ENCODE assay signal across 18 cellular contexts in genomic region chr2:118923371-118923770, GRCh38. TPM values are rescaled to one million over a fixed set of nuclear protein-coding genes. Genes with fewer than 3 reads are reported as not detected.
A peak's percentile ranks its signal among the peaks of the same experiment; 100 is the strongest.
DNase-seq lines count a peak whose midpoint lies in the region; ATAC-seq, FAIRE-seq and TF ChIP-seq lines count a peak whose summit lies in the region.
"Had no signal": no experiment of that assay in that cellular context is flagged by ENCODE, and none has a peak within 500 bp of the region (broad histone marks: within the 10 kb centered on the region; RNA-seq: fewer than 3 reads in every experiment).

No MANE protein-coding gene starts in this region.

- no peak overlapping the region for H3K9ac ChIP-seq in astrocyte (ENCODE audit: low read length)

- no peaks in the 10 kb centered on the region for H3K4me1 ChIP-seq in astrocyte (ENCODE audit: insufficient read depth, low read length)
- H3K4me1 ChIP-seq: HAP-1 had no signal

- H3K27me3 ChIP-seq in astrocyte (ENCODE audit: insufficient read depth, low read length): no peaks in the 10 kb centered on the region

- no peaks in the 10 kb centered on the region for H3K36me3 ChIP-seq in astrocyte (ENCODE audit: insufficient read depth, low read length)
- H3K36me3 ChIP-seq: HAP-1 had no signal

- H3K36me3 Mint-ChIP-seq in astrocyte (ENCODE audit: low read depth, unreplicated experiment): no peaks in the 10 kb centered on the region
- H3K36me3 Mint-ChIP-seq: CD8-positive, alpha-beta memory T cell had no signal

- ATAC-seq in GM18498 (IDR thresholded peaks at IDR 0.05; ENCODE audit: unreplicated experiment): no peak
- ATAC-seq: GM12878 had no signal

- peaks cover 30% of the 10 kb centered on the region for H3K4me1 Mint-ChIP-seq in astrocyte (ENCODE audit: low read depth, unreplicated experiment)
- H3K4me1 Mint-ChIP-seq: CD8-positive, alpha-beta memory T cell had no signal

- H3K4me3 ChIP-seq in astrocyte (ENCODE audit: insufficient read depth, low read depth, low read length): no peak overlapping the region
- H3K4me3 ChIP-seq: GM12878, HAP-1 had no signal

- no peaks in the 10 kb centered on the region for H3K9me3 ChIP-seq in astrocyte (ENCODE audit: insufficient read depth, low read depth, low read length)
- H3K9me3 ChIP-seq: HAP-1 had no signal

- no peaks in the 10 kb centered on the region for H3K79me2 ChIP-seq in astrocyte (ENCODE audit: insufficient read depth, low read length)

- H3K4me2 ChIP-seq in astrocyte (ENCODE audit: low read length): no peak overlapping the region

- peaks cover 28% of the 10 kb centered on the region for H3K27me3 Mint-ChIP-seq in astrocyte (ENCODE audit: low read depth, unreplicated experiment)

- H3K9me3 Mint-ChIP-seq in astrocyte (ENCODE audit: unreplicated experiment): no peaks in the 10 kb centered on the region
- H3K9me3 Mint-ChIP-seq: CD8-positive, alpha-beta memory T cell had no signal

- no peaks in the 10 kb centered on the region for H4K20me1 ChIP-seq in astrocyte (ENCODE audit: insufficient read depth, low read length)

- peak overlapping the region; percentile 81 for H3K27ac Mint-ChIP-seq in astrocyte (ENCODE audit: unreplicated experiment)
- H3K27ac Mint-ChIP-seq: CD8-positive, alpha-beta memory T cell had no signal

- in situ Hi-C loops in Caki2 (cut with HindIII; ENCODE audit: low pct_unique_long_range_greater_than_20kb, low sequenced_read_pairs): no loop called here

- H3K27ac ChIP-seq in astrocyte (ENCODE audit: low read depth, low read length): no peak overlapping the region

- peak; percentile 18 for DNase-seq in Caki2 (ENCODE audit: low read depth)
- peak; percentile 72 for DNase-seq in NCI-H226
- DNase-seq in astrocyte (ENCODE audit: low read depth): no peak
- DNase-seq in myocyte (ENCODE audit: low read depth): peak; percentile 16
- no peak for DNase-seq in SKM-1 treated with dmso at 0.1 percent for 144 hours (lab: John Stamatoyannopoulos, UW; ENCODE audit: unreplicated experiment)
- no peak for DNase-seq in activated CD8-positive, alpha-beta memory T cell treated with anti-CD3 and anti-CD28 coated beads, Interleukin-2, amount 50 U/mL, for 48 hours
- DNase-seq: Calu3; CD8-positive, alpha-beta memory T cell; DMS 273 treated with DMSO at 0.1 percent for 48 hours had no signal

- FAIRE-seq in astrocyte (lab: Jason Lieb, UNC): no peak
- FAIRE-seq: GM12878, GM19239, H1 had no signal

- no peak overlapping the region for H2AFZ ChIP-seq in astrocyte (ENCODE audit: low read depth, low read length)

- H3K4me3 Mint-ChIP-seq in astrocyte (ENCODE audit: unreplicated experiment): no peak overlapping the region
- H3K4me3 Mint-ChIP-seq: CD8-positive, alpha-beta memory T cell had no signal

- TF ChIP-seq CTCF in astrocyte (IDR thresholded peaks at IDR 0.05; ENCODE audit: insufficient read depth, low read depth, low read length): no peak

RNA-seq across cellular contexts. Expression of gene MARCO, which starts 18.6 kb away (rescaled TPM):
- total RNA-seq in Caki2 (2014; rRNA removed; shearing (Covaris generic); ENCODE audit: low replicate concordance): not detected in 2 replicates
- not detected in 2 replicates for total RNA-seq in astrocyte
- not detected in 2 replicates for total RNA-seq in myocyte
- polyA plus RNA-seq in myocyte (2012): not detected
- total RNA-seq: A673; Calu3; CD8-positive, alpha-beta memory T cell; Daoy; G401; H1 had no signal
- polyA plus RNA-seq: BJ; CD8-positive, alpha-beta memory T cell; H1 had no signal

Comparison
In these comparisons a context has a peak if more than half of its experiments do, and no peak if none do; other contexts are left out.
1. DNase-seq: peak in Caki2 (single experiment), NCI-H226 (single experiment) and myocyte (single experiment); none in astrocyte (single experiment), SKM-1 treated with dmso at 0.1 percent for 144 hours (single experiment) and activated CD8-positive, alpha-beta memory T cell treated with anti-CD3 and anti-CD28 coated beads, Interleukin-2, amount 50 U/mL, for 48 hours (single experiment).